In genomic region chr12:51197736-51198567, GRCh38 we compare ENCODE assay signal across 26 cellular contexts.
"Had no signal": no experiment of that assay in that cellular context is flagged by ENCODE, and none has a peak within 500 bp of the region (broad histone marks: within the 10 kb centered on the region; RNA-seq: fewer than 3 reads in every experiment).

No MANE protein-coding gene starts in this region.

- H3K27me3 ChIP-seq: foreskin keratinocyte, neutrophil, pancreas, sigmoid colon, upper lobe of left lung had no signal

- H3K27ac Mint-ChIP-seq: activated B cell treated with CpG ODN at 0.5 μM for 24 hours; activated CD4-positive, alpha-beta T cell treated with anti-CD3 and anti-CD28 coated beads for 36 hours; activated naive CD8-positive, alpha-beta T cell treated with anti-CD3 and anti-CD28 coated beads, Interleukin-2, amount 10 ng/mL, durations not matched to agents 7 days and 5 days; activated T-cell treated with anti-CD3 and anti-CD28 coated beads, Interleukin-2, amount 50 U/mL, for 24 hours; activated T-helper 2 cell treated with anti-CD3 and anti-CD28 coated beads, Interferon-gamma antibody, Interleukin-2, Interleukin-4, amounts not matched to agents 10 μg/mL and 5 μg/mL and 100 μg/mL, durations not matched to agents 14 hours and 24 hours and 36 hours; immature natural killer cell had no signal

- H3K4me1 Mint-ChIP-seq: activated B cell treated with CpG ODN at 0.5 μM for 24 hours; activated naive CD8-positive, alpha-beta T cell treated with anti-CD3 and anti-CD28 coated beads, Interleukin-2, amount 10 ng/mL, durations not matched to agents 7 days and 5 days; immature natural killer cell; naive thymus-derived CD8-positive, alpha-beta T cell had no signal

- H3K9me3 ChIP-seq: neutrophil, pancreas, sigmoid colon, upper lobe of left lung had no signal

- H3K36me3 Mint-ChIP-seq: activated naive CD8-positive, alpha-beta T cell treated with anti-CD3 and anti-CD28 coated beads, Interleukin-2, amount 10 ng/mL, durations not matched to agents 7 days and 5 days had no signal

- H3K27ac ChIP-seq: foreskin keratinocyte, neutrophil, pancreas, sigmoid colon, upper lobe of left lung had no signal

- H3K27me3 Mint-ChIP-seq: activated B cell treated with CpG ODN at 0.5 μM for 24 hours; activated CD4-positive, alpha-beta T cell treated with anti-CD3 and anti-CD28 coated beads for 36 hours; activated naive CD8-positive, alpha-beta T cell treated with anti-CD3 and anti-CD28 coated beads, Interleukin-2, amount 10 ng/mL, durations not matched to agents 7 days and 5 days; activated T-cell treated with anti-CD3 and anti-CD28 coated beads, Interleukin-2, amount 50 U/mL, for 24 hours; naive thymus-derived CD8-positive, alpha-beta T cell had no signal

- H3K4me3 ChIP-seq: lung, pancreas, sigmoid colon, upper lobe of left lung had no signal

- H3K4me1 ChIP-seq: foreskin keratinocyte, pancreas, sigmoid colon had no signal

- H3K4me3 Mint-ChIP-seq: activated B cell treated with CpG ODN at 0.5 μM for 24 hours; activated CD4-positive, alpha-beta T cell treated with anti-CD3 and anti-CD28 coated beads for 36 hours; activated naive CD8-positive, alpha-beta T cell treated with anti-CD3 and anti-CD28 coated beads, Interleukin-2, amount 10 ng/mL, durations not matched to agents 7 days and 5 days; activated T-cell treated with anti-CD3 and anti-CD28 coated beads, Interleukin-2, amount 50 U/mL, for 24 hours; immature natural killer cell; naive thymus-derived CD8-positive, alpha-beta T cell had no signal

- ATAC-seq: activated CD4-positive, alpha-beta T cell treated with anti-CD3 and anti-CD28 coated beads for 36 hours; foreskin keratinocyte; left lobe of liver; naive thymus-derived CD8-positive, alpha-beta T cell; pancreas had no signal

- H3K9me3 Mint-ChIP-seq: activated B cell treated with CpG ODN at 0.5 μM for 24 hours; activated naive CD8-positive, alpha-beta T cell treated with anti-CD3 and anti-CD28 coated beads, Interleukin-2, amount 10 ng/mL, durations not matched to agents 7 days and 5 days; activated T-cell treated with anti-CD3 and anti-CD28 coated beads, Interleukin-2, amount 50 U/mL, for 24 hours; activated T-helper 2 cell treated with anti-CD3 and anti-CD28 coated beads, Interferon-gamma antibody, Interleukin-2, Interleukin-4, amounts not matched to agents 10 μg/mL and 5 μg/mL and 100 μg/mL, durations not matched to agents 14 hours and 24 hours and 36 hours; immature natural killer cell; naive thymus-derived CD8-positive, alpha-beta T cell had no signal

- H3K36me3 ChIP-seq: neutrophil, pancreas had no signal

- DNase-seq: activated B cell treated with CpG ODN at 0.5 μM for 24 hours; activated CD4-positive, alpha-beta T cell treated with anti-CD3 and anti-CD28 coated beads for 36 hours; activated CD4-positive, alpha-beta T cell treated with anti-CD3 and anti-CD28 coated beads, Interleukin-2, amount 50 U/mL, for 4 hours; activated CD8-positive, alpha-beta memory T cell treated with anti-CD3 and anti-CD28 coated beads for 24 hours; activated CD8-positive, alpha-beta memory T cell treated with anti-CD3 and anti-CD28 coated beads, Interleukin-2, amount 50 U/mL, for 4 hours; activated naive CD4-positive, alpha-beta T cell; activated naive CD8-positive, alpha-beta T cell treated with anti-CD3 and anti-CD28 coated beads, Interleukin-2, amount 10 ng/mL, durations not matched to agents 7 days and 5 days; activated T-cell treated with anti-CD3 and anti-CD28 coated beads, Interleukin-2, amount 50 U/mL, for 24 hours; amniotic stem cell; cerebellar nuclear complex; cortex of kidney; effector CD4-positive, alpha-beta T cell; erythroblast; foreskin keratinocyte; immature natural killer cell; pancreas; sigmoid colon; stimulated activated CD4-positive, alpha-beta T cell treated with anti-CD3 and anti-CD28 coated beads, Interleukin-4, amount 100 ng/mL, for 1 hour; stimulated activated naive CD4-positive, alpha-beta T cell treated with Interleukin-2 at 50 U/mL for 16 hours; T-helper 1 cell had no signal
